9 cellular contexts compared by ENCODE assay signal in genomic region chr9:110217656-110218099, GRCh38. TPM values are rescaled to one million over a fixed set of nuclear protein-coding genes. Genes with fewer than 3 reads are reported as not detected.
DNase-seq lines count a peak whose midpoint lies in the region; ATAC-seq and TF ChIP-seq lines count a peak whose summit lies in the region.
"Had no signal": no experiment of that assay in that cellular context is flagged by ENCODE, and none has a peak within 500 bp of the region (broad histone marks: within the 10 kb centered on the region; RNA-seq: fewer than 3 reads in every experiment).

No MANE protein-coding gene starts in this region.

- no peaks in the 10 kb centered on the region for H3K36me3 ChIP-seq in left lung

- no peaks in the 10 kb centered on the region for H3K9me3 ChIP-seq in left lung

- intact Hi-C loops in activated CD4-positive, alpha-beta T cell treated with anti-CD3 and anti-CD28 coated beads for 36 hours (cut with DNase I, micrococcal nuclease), result loop anchor here (1.0 to 5.0 kb wide), 6 partner anchors 34 to 645 kb away; no protein-coding TSS in a partner anchor
- intact Hi-C loops in left lung (cut with DNase I), result no loop called here

- peaks cover 12% of the 10 kb centered on the region for H3K27me3 Mint-ChIP-seq in activated CD4-positive, alpha-beta T cell treated with anti-CD3 and anti-CD28 coated beads, Interleukin-2, amount 10 ng/mL, durations not matched to agents 7 days and 5 days
- peaks cover 2% of the 10 kb centered on the region for H3K27me3 Mint-ChIP-seq in activated CD4-positive, alpha-beta T cell treated with anti-CD3 and anti-CD28 coated beads for 36 hours

- no peak overlapping the region for H3K4me3 Mint-ChIP-seq in activated CD4-positive, alpha-beta T cell treated with anti-CD3 and anti-CD28 coated beads, Interleukin-2, amount 10 ng/mL, durations not matched to agents 7 days and 5 days
- H3K4me3 Mint-ChIP-seq in activated CD4-positive, alpha-beta T cell treated with anti-CD3 and anti-CD28 coated beads for 36 hours, result no peak overlapping the region
- H3K4me3 Mint-ChIP-seq: activated naive CD8-positive, alpha-beta T cell had no signal

- no peak overlapping the region for H3K4me3 ChIP-seq in astrocyte of the cerebellum (ENCODE audit: low read depth, low read length)
- no peak overlapping the region for H3K4me3 ChIP-seq in left lung

- no peaks in the 10 kb centered on the region for H3K4me1 ChIP-seq in left lung

- H3K9me3 Mint-ChIP-seq in activated CD4-positive, alpha-beta T cell treated with anti-CD3 and anti-CD28 coated beads, Interleukin-2, amount 10 ng/mL, durations not matched to agents 7 days and 5 days, result no peaks in the 10 kb centered on the region
- no peaks in the 10 kb centered on the region for H3K9me3 Mint-ChIP-seq in activated CD4-positive, alpha-beta T cell treated with anti-CD3 and anti-CD28 coated beads for 36 hours (ENCODE audit: low read depth)

- H3K4me1 Mint-ChIP-seq in activated CD4-positive, alpha-beta T cell treated with anti-CD3 and anti-CD28 coated beads, Interleukin-2, amount 10 ng/mL, durations not matched to agents 7 days and 5 days, result peaks cover 13% of the 10 kb centered on the region
- H3K4me1 Mint-ChIP-seq in activated CD4-positive, alpha-beta T cell treated with anti-CD3 and anti-CD28 coated beads for 36 hours, result no peaks in the 10 kb centered on the region

- H3K27ac Mint-ChIP-seq in activated CD4-positive, alpha-beta T cell treated with anti-CD3 and anti-CD28 coated beads, Interleukin-2, amount 10 ng/mL, durations not matched to agents 7 days and 5 days, result no peak overlapping the region
- H3K27ac Mint-ChIP-seq in activated CD4-positive, alpha-beta T cell treated with anti-CD3 and anti-CD28 coated beads for 36 hours, result no peak overlapping the region
- H3K27ac Mint-ChIP-seq: activated naive CD8-positive, alpha-beta T cell had no signal

- in situ Hi-C loops in astrocyte of the cerebellum (cut with HindIII; ENCODE audit: low sequenced_read_pairs), result no loop called here

- CTCF ChIA-PET in activated CD4-positive, alpha-beta T cell treated with anti-CD3 and anti-CD28 coated beads, Interleukin-2, amount 10 ng/mL, durations not matched to agents 7 days and 5 days (lab: Charles Lee), result interaction anchor here (1.1 to 1.5 kb wide), 2 partner anchors 8 to 25 kb away, joined by 3 to 4 read pairs; no protein-coding TSS in a partner anchor
- CTCF ChIA-PET in activated CD4-positive, alpha-beta T cell treated with anti-CD3 and anti-CD28 coated beads for 36 hours (lab: Charles Lee), result interaction anchor here (0.6 to 2.3 kb wide), 14 partner anchors 11 to 833 kb away, joined by 3 to 12 read pairs (median 4); no protein-coding TSS in a partner anchor

- no peak overlapping the region for H3K27ac ChIP-seq in left lung

- no peaks in the 10 kb centered on the region for H3K27me3 ChIP-seq in left lung

- TF ChIP-seq CTCF in astrocyte of the cerebellum (IDR thresholded peaks at IDR 0.05; ENCODE audit: low read depth, low read length, missing control alignments) (peak; percentile 65), left lung (IDR thresholded peaks at IDR 0.05) (peak; percentile 62 to 79)

- POLR2A ChIA-PET in activated CD4-positive, alpha-beta T cell treated with anti-CD3 and anti-CD28 coated beads, Interleukin-2, amount 10 ng/mL, durations not matched to agents 7 days and 5 days (lab: Charles Lee), result interaction anchor here (0.6 kb wide), 1 partner anchor 30 kb away, joined by 3 read pairs; no protein-coding TSS in a partner anchor
- POLR2A ChIA-PET in activated CD4-positive, alpha-beta T cell treated with anti-CD3 and anti-CD28 coated beads for 36 hours (lab: Charles Lee), result no interaction called here

- H3K36me3 Mint-ChIP-seq in activated CD4-positive, alpha-beta T cell treated with anti-CD3 and anti-CD28 coated beads, Interleukin-2, amount 10 ng/mL, durations not matched to agents 7 days and 5 days (ENCODE audit: low read depth), result no peaks in the 10 kb centered on the region
- no peaks in the 10 kb centered on the region for H3K36me3 Mint-ChIP-seq in activated CD4-positive, alpha-beta T cell treated with anti-CD3 and anti-CD28 coated beads for 36 hours (ENCODE audit: low read depth)
- H3K36me3 Mint-ChIP-seq: activated naive CD8-positive, alpha-beta T cell had no signal

- peak; percentile 16 for DNase-seq in activated CD4-positive, alpha-beta T cell treated with anti-CD3 and anti-CD28 coated beads, Interleukin-2, amount 10 ng/mL, durations not matched to agents 7 days and 5 days
- no peak for DNase-seq in activated CD4-positive, alpha-beta T cell treated with anti-CD3 and anti-CD28 coated beads for 36 hours
- peak; percentile 7 for DNase-seq in NCI-H146 treated with DMSO at 0.1 percent for 48 hours (lab: John Stamatoyannopoulos, UW; ENCODE audit: unreplicated experiment)
- peak; percentile 38 for DNase-seq in astrocyte of the cerebellum (ENCODE audit: low read depth)
- DNase-seq in left lung, result no peak
- no peak for DNase-seq in NCI-H1048 (lab: John Stamatoyannopoulos, UW)

- no peak for ATAC-seq in activated CD4-positive, alpha-beta T cell treated with anti-CD3 and anti-CD28 coated beads for 36 hours
- ATAC-seq in left lung (peak; percentile 39), HG03139 (IDR thresholded peaks at IDR 0.05; ENCODE audit: unreplicated experiment) (no peak), GM21367 (IDR thresholded peaks at IDR 0.05; ENCODE audit: unreplicated experiment) (no peak)

RNA-seq across cellular contexts. Expression of gene C9orf152, which starts 9.7 kb away (rescaled TPM):
- total RNA-seq in activated CD4-positive, alpha-beta T cell treated with anti-CD3 and anti-CD28 coated beads, Interleukin-2, amount 10 ng/mL, durations not matched to agents 7 days and 5 days, result not detected
- not detected for total RNA-seq in activated CD4-positive, alpha-beta T cell treated with anti-CD3 and anti-CD28 coated beads for 36 hours
- total RNA-seq in left lung, result 10 to 100 TPM; 12.5 to 19.5 TPM

RNA-seq across cellular contexts. Expression of gene TXN, which starts 38.6 kb away (rescaled TPM):
- 100 to 1,000 TPM; 206 to 209 TPM for total RNA-seq in activated CD4-positive, alpha-beta T cell treated with anti-CD3 and anti-CD28 coated beads, Interleukin-2, amount 10 ng/mL, durations not matched to agents 7 days and 5 days
- total RNA-seq in activated CD4-positive, alpha-beta T cell treated with anti-CD3 and anti-CD28 coated beads for 36 hours, result 100 to 1,000 TPM; 449 to 553 TPM
- 100 to 1,000 TPM; 199 to 308 TPM for total RNA-seq in left lung

Comparison
In these comparisons a context has a peak if more than half of its experiments do, and no peak if none do; other contexts are left out.
1. DNase-seq: peak in activated CD4-positive, alpha-beta T cell treated with anti-CD3 and anti-CD28 coated beads, Interleukin-2, amount 10 ng/mL, durations not matched to agents 7 days and 5 days (single experiment), NCI-H146 treated with DMSO at 0.1 percent for 48 hours (single experiment) and astrocyte of the cerebellum (single experiment); none in activated CD4-positive, alpha-beta T cell treated with anti-CD3 and anti-CD28 coated beads for 36 hours (single experiment), left lung (0 of 2) and NCI-H1048 (single experiment).
2. RNA of gene C9orf152, which starts 9.7 kb away (total RNA-seq): 12.5 to 19.5 TPM in left lung; not detected in activated CD4-positive, alpha-beta T cell treated with anti-CD3 and anti-CD28 coated beads, Interleukin-2, amount 10 ng/mL, durations not matched to agents 7 days and 5 days and not detected in activated CD4-positive, alpha-beta T cell treated with anti-CD3 and anti-CD28 coated beads for 36 hours; every median in the first group is over 10 times any median in the second.
3. intact Hi-C loops: an anchor here in activated CD4-positive, alpha-beta T cell treated with anti-CD3 and anti-CD28 coated beads for 36 hours (1.0 to 5.0 kb wide); none called in left lung.